10 cellular contexts compared by ENCODE assay signal in the genomic region with DNA sequence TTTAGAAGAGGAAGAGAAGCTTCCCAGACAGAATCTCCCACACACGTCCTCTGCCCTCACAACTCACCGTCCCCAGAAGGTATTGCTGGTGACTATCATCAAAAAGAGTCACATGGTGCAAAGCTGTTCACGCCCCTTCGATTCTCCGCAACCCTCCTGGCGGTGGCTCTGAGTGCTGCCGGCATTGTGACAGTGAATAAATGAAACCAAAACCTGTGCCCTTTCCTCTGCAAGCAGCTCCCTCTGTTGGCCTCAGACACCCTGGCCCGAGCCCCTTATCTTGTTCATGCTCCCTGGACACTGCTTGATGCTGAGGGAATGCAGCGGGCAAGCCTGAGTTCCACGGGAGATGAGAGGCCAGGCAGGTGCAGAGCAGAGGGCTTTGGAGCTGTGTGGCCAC.
A peak's percentile ranks its signal among the peaks of the same experiment; 100 is the strongest.
DNase-seq lines count a peak whose midpoint lies in the region; ATAC-seq, FAIRE-seq and TF ChIP-seq lines count a peak whose summit lies in the region.
"Had no signal": no experiment of that assay in that cellular context is flagged by ENCODE, and none has a peak within 500 bp of the region (broad histone marks: within the 10 kb centered on the region; RNA-seq: fewer than 3 reads in every experiment).

No MANE protein-coding gene starts in this region.

- H3K9ac ChIP-seq in K562 (ENCODE audit: insufficient read depth in 1 of 2, low read depth in 2 of 2, low read length in 2 of 2) = no peak overlapping the region

- TF ChIP-seq CTCF in GM13976 (IDR thresholded peaks at IDR 0.05; ENCODE audit: borderline replicate concordance, control extremely low read depth, extremely low read depth, insufficient read depth, missing control alignments) (no peak), K562 (IDR thresholded peaks at IDR 0.05 in 2 of 3, conservative IDR thresholded peaks at IDR 0.05 in 1 of 3; ENCODE audit: insufficient read depth in 2 of 3, low read depth in 1 of 3, low read length in 3 of 3) (peak; percentile 52 to 71 (median 55); a peak in 5 of 6 replicates)

- ATAC-seq in activated CD4-positive, alpha-beta T cell treated with anti-CD3 and anti-CD28 coated beads for 36 hours = peak; percentile 88
- ATAC-seq in K562 = peak; percentile 91

- CTCF ChIA-PET in activated CD4-positive, alpha-beta T cell treated with anti-CD3 and anti-CD28 coated beads for 36 hours (lab: Charles Lee) = no interaction called here
- CTCF ChIA-PET in K562 (lab: Yijun Ruan, JAX; ENCODE audit: low intra/inter-chr PET ratio) = no interaction called here

- no peak overlapping the region for H3K4me2 ChIP-seq in K562 (ENCODE audit: insufficient read depth, low read length)

- no peaks in the 10 kb centered on the region for H3K9me3 Mint-ChIP-seq in activated CD4-positive, alpha-beta T cell treated with anti-CD3 and anti-CD28 coated beads for 36 hours (ENCODE audit: low read depth)
- H3K9me3 Mint-ChIP-seq: memory B cell had no signal

- H3K79me2 ChIP-seq in K562 (ENCODE audit: control insufficient read depth, insufficient read depth, low read length) = no peaks in the 10 kb centered on the region

- H3K4me3 ChIP-seq in K562 = no peak overlapping the region

- no peak for FAIRE-seq in K562 (lab: Jason Lieb, UNC)
- no peak for FAIRE-seq in GM12891 (lab: Jason Lieb, UNC)

- no peaks in the 10 kb centered on the region for H3K4me1 ChIP-seq in K562 (replicated peaks in 1 of 2; ENCODE audit: control insufficient read depth in 2 of 2, insufficient read depth in 2 of 2, low read length in 2 of 2)

- H3K27ac Mint-ChIP-seq in activated CD4-positive, alpha-beta T cell treated with anti-CD3 and anti-CD28 coated beads for 36 hours = peak overlapping the region; percentile 25
- H3K27ac Mint-ChIP-seq: memory B cell had no signal

- H3K4me1 Mint-ChIP-seq in activated CD4-positive, alpha-beta T cell treated with anti-CD3 and anti-CD28 coated beads for 36 hours = peaks cover 5% of the 10 kb centered on the region

- peaks cover 1% of the 10 kb centered on the region for H3K27me3 Mint-ChIP-seq in activated CD4-positive, alpha-beta T cell treated with anti-CD3 and anti-CD28 coated beads for 36 hours

- H3K36me3 Mint-ChIP-seq in activated CD4-positive, alpha-beta T cell treated with anti-CD3 and anti-CD28 coated beads for 36 hours (ENCODE audit: low read depth) = no peaks in the 10 kb centered on the region
- H3K36me3 Mint-ChIP-seq: memory B cell had no signal

- H3K9me1 ChIP-seq in K562 (ENCODE audit: control insufficient read depth, insufficient read depth, low read length) = no peaks in the 10 kb centered on the region

- H2AFZ ChIP-seq in K562 (ENCODE audit: low read depth, low read length) = no peak overlapping the region

- in situ Hi-C loops in GM13976 (cut with MboI; ENCODE audit: low sequenced_read_pairs, unreplicated experiment) = no loop called here
- in situ Hi-C loops in K562 (cut with MboI) = no loop called here

- no peaks in the 10 kb centered on the region for H3K36me3 ChIP-seq in K562 (ENCODE audit: control insufficient read depth, insufficient read depth, low read length)

- intact Hi-C loops in activated CD4-positive, alpha-beta T cell treated with anti-CD3 and anti-CD28 coated beads for 36 hours (cut with DNase I, micrococcal nuclease) = no loop called here
- intact Hi-C loops in K562 (cut with micrococcal nuclease) = no loop called here

- no TSS peak for BruUV-seq in K562 (replicated peaks; lab: Mats Ljungman, UMichigan)

- H3K9me3 ChIP-seq in K562 (replicated peaks; ENCODE audit: control insufficient read depth, insufficient read depth, low read depth, low read length) = no peaks in the 10 kb centered on the region

- peak; percentile 44 for DNase-seq in GM13976 (ENCODE audit: low spot score)
- DNase-seq in activated CD4-positive, alpha-beta T cell treated with anti-CD3 and anti-CD28 coated beads for 36 hours = peak; percentile 62
- DNase-seq in K562 (ENCODE audit: extremely low read depth in 1 of 4, low spot score in 3 of 4) = peak; percentile 27 to 40 (median 35)
- DNase-seq in stimulated activated CD4-positive, alpha-beta T cell treated with anti-CD3 and anti-CD28 coated beads, Interleukin-15, amount 100 ng/mL, for 48 hours (ENCODE audit: low read depth in 2 of 2) = peak; percentile 10 to 27
- DNase-seq in OCI-M2 (lab: John Stamatoyannopoulos, UW; ENCODE audit: unreplicated experiment) = no peak
- DNase-seq in NCI-H1105 (lab: John Stamatoyannopoulos, UW) = no peak
- no peak for DNase-seq in GM12891 (ENCODE audit: insufficient read length, low spot score)
- DNase-seq in AML-193 (lab: John Stamatoyannopoulos, UW) = no peak
- DNase-seq: NCI-H2171 treated with DMSO at 0.1 percent for 48 hours had no signal

- TF ChIP-seq POLR2A in K562 (conservative IDR thresholded peaks at IDR 0.05) (no peak), GM12891 (IDR thresholded peaks at IDR 0.05; ENCODE audit: low read depth, low read length) (no peak)

- no peak overlapping the region for H3K4me3 Mint-ChIP-seq in activated CD4-positive, alpha-beta T cell treated with anti-CD3 and anti-CD28 coated beads for 36 hours
- H3K4me3 Mint-ChIP-seq: memory B cell had no signal

- TF ChIP-seq EP300 in K562 (IDR thresholded peaks at IDR 0.05; ENCODE audit: low read length) = no peak

- H4K20me1 ChIP-seq in K562 (replicated peaks; ENCODE audit: control insufficient read depth, insufficient read depth, low read length) = peaks cover 7% of the 10 kb centered on the region; the same call in 1 of the 2 replicates

- 1% methylated on average over 10 of the region's 10 CpGs for WGBS in K562 (ENCODE audit: insufficient coverage, low coverage, missing lambda C conversion rate)

- TF ChIP-seq RAD21 in K562 (CRISPR knock-in tag; conservative IDR thresholded peaks at IDR 0.05 in 1 of 2, IDR thresholded peaks at IDR 0.05 in 1 of 2) = no peak

- no peak overlapping the region for H3K27ac ChIP-seq in K562 (ENCODE audit: extremely low read depth, low read depth, low read length)

- POLR2A ChIA-PET in activated CD4-positive, alpha-beta T cell treated with anti-CD3 and anti-CD28 coated beads for 36 hours (lab: Charles Lee) = no interaction called here
- POLR2A ChIA-PET in K562 (lab: Yijun Ruan, JAX) = no interaction called here

- peaks cover 9 to 54% of the 10 kb centered on the region in 2 experiments; a peak in 4 of 5 replicates for H3K27me3 ChIP-seq in K562 (ENCODE audit: control insufficient read depth in 2 of 2, insufficient read depth in 2 of 2, low read length in 2 of 2)

TF ChIP-seq in K562, 482 proteins besides CTCF, POLR2A, EP300 and RAD21 (continues in another document):
- TF ChIP-seq ZNF584 (CRISPR knock-in tag; IDR thresholded peaks at IDR 0.05; ENCODE audit: low read depth) (no peak), USF1 (CRISPR knock-in tag; IDR thresholded peaks at IDR 0.05) (peak; percentile 51; the same call in 1 of the 2 replicates), BHLHE40 (IDR thresholded peaks at IDR 0.05; ENCODE audit: low read length) (no peak)

TF ChIP-seq in GM12891, 5 proteins besides CTCF, POLR2A, EP300 and RAD21:
- TF ChIP-seq TAF1 (IDR thresholded peaks at IDR 0.05; ENCODE audit: low read depth, low read length) (no peak), POU2F2 (IDR thresholded peaks at IDR 0.05; ENCODE audit: low read depth, low read length) (no peak), SPI1 (IDR thresholded peaks at IDR 0.05; ENCODE audit: low read depth, low read length) (no peak), PAX5 (IDR thresholded peaks at IDR 0.05; ENCODE audit: insufficient read depth, low read length, severe bottlenecking) (no peak), POLR2AphosphoS5 (IDR thresholded peaks at IDR 0.05; ENCODE audit: low read depth, low read length) (no peak)
TF ChIP-seq in GM12891: peak in this region for 0.

Comparison
In these comparisons a context has a peak if more than half of its experiments do, and no peak if none do; other contexts are left out.
1. DNase-seq: peak in GM13976 (single experiment), activated CD4-positive, alpha-beta T cell treated with anti-CD3 and anti-CD28 coated beads for 36 hours (single experiment), K562 (4 of 4) and stimulated activated CD4-positive, alpha-beta T cell treated with anti-CD3 and anti-CD28 coated beads, Interleukin-15, amount 100 ng/mL, for 48 hours (2 of 2); none in OCI-M2 (single experiment), NCI-H1105 (single experiment), GM12891 (single experiment) and AML-193 (0 of 2).